26 cellular contexts compared by ENCODE assay signal in genomic region chr7:74570533-74571156, GRCh38.
"Had no signal": no experiment of that assay in that cellular context is flagged by ENCODE, and none has a peak within 500 bp of the region (broad histone marks: within the 10 kb centered on the region; RNA-seq: fewer than 3 reads in every experiment).

No MANE protein-coding gene starts in this region.

- H3K4me1 ChIP-seq: ascending aorta, prostate gland had no signal

- H3K9me3 ChIP-seq: ascending aorta, heart left ventricle, ovary, prostate gland, thoracic aorta had no signal

- ATAC-seq: activated CD8-positive, alpha-beta memory T cell treated with anti-CD3 and anti-CD28 coated beads, Interleukin-2, amount 10 ng/mL, durations not matched to agents 7 days and 5 days; activated CD8-positive, alpha-beta T cell treated with anti-CD3 and anti-CD28 coated beads, Interleukin-2, amount 10 ng/mL, durations not matched to agents 7 days and 5 days; esophagus mucosa; foreskin keratinocyte; heart left ventricle; naive thymus-derived CD8-positive, alpha-beta T cell; sciatic nerve had no signal

- H3K27ac Mint-ChIP-seq: activated CD8-positive, alpha-beta memory T cell treated with anti-CD3 and anti-CD28 coated beads, Interleukin-2, amount 10 ng/mL, durations not matched to agents 7 days and 5 days; activated CD8-positive, alpha-beta T cell treated with anti-CD3 and anti-CD28 coated beads, Interleukin-2, amount 10 ng/mL, durations not matched to agents 7 days and 5 days; activated naive CD8-positive, alpha-beta T cell treated with anti-CD3 and anti-CD28 coated beads, Interleukin-2, amount 10 ng/mL, durations not matched to agents 7 days and 5 days; memory B cell; stimulated activated naive CD8-positive, alpha-beta T cell treated with anti-CD3 and anti-CD28 coated beads, Interleukin-15, Interleukin-2, amounts not matched to agents 100 ng/mL and 50 ng/mL, for 24 hours had no signal

- H3K36me3 ChIP-seq: ascending aorta, brain microvascular endothelial cell, heart left ventricle, ovary, prostate gland, thoracic aorta had no signal

- H3K9me3 Mint-ChIP-seq: activated naive CD8-positive, alpha-beta T cell treated with anti-CD3 and anti-CD28 coated beads, Interleukin-2, amount 10 ng/mL, durations not matched to agents 7 days and 5 days; immature natural killer cell; memory B cell; naive thymus-derived CD8-positive, alpha-beta T cell; stimulated activated naive CD8-positive, alpha-beta T cell treated with anti-CD3 and anti-CD28 coated beads, Interleukin-15, Interleukin-2, amounts not matched to agents 100 ng/mL and 50 ng/mL, for 24 hours had no signal

- H3K27ac ChIP-seq: ascending aorta, brain microvascular endothelial cell, foreskin keratinocyte, heart left ventricle, ovary, prostate gland, thoracic aorta, WERI-Rb-1 had no signal

- H3K4me3 Mint-ChIP-seq: activated CD8-positive, alpha-beta memory T cell treated with anti-CD3 and anti-CD28 coated beads, Interleukin-2, amount 10 ng/mL, durations not matched to agents 7 days and 5 days; activated CD8-positive, alpha-beta T cell treated with anti-CD3 and anti-CD28 coated beads, Interleukin-2, amount 10 ng/mL, durations not matched to agents 7 days and 5 days; activated naive CD8-positive, alpha-beta T cell treated with anti-CD3 and anti-CD28 coated beads, Interleukin-2, amount 10 ng/mL, durations not matched to agents 7 days and 5 days; memory B cell; naive thymus-derived CD8-positive, alpha-beta T cell; stimulated activated naive CD8-positive, alpha-beta T cell treated with anti-CD3 and anti-CD28 coated beads, Interleukin-15, Interleukin-2, amounts not matched to agents 100 ng/mL and 50 ng/mL, for 24 hours had no signal

- H3K36me3 Mint-ChIP-seq: activated CD8-positive, alpha-beta memory T cell treated with anti-CD3 and anti-CD28 coated beads, Interleukin-2, amount 10 ng/mL, durations not matched to agents 7 days and 5 days; activated naive CD8-positive, alpha-beta T cell treated with anti-CD3 and anti-CD28 coated beads, Interleukin-2, amount 10 ng/mL, durations not matched to agents 7 days and 5 days; immature natural killer cell; memory B cell; naive thymus-derived CD8-positive, alpha-beta T cell had no signal

- H3K27me3 Mint-ChIP-seq: activated CD8-positive, alpha-beta memory T cell treated with anti-CD3 and anti-CD28 coated beads, Interleukin-2, amount 10 ng/mL, durations not matched to agents 7 days and 5 days; naive thymus-derived CD8-positive, alpha-beta T cell; stimulated activated naive CD8-positive, alpha-beta T cell treated with anti-CD3 and anti-CD28 coated beads, Interleukin-15, Interleukin-2, amounts not matched to agents 100 ng/mL and 50 ng/mL, for 24 hours had no signal

- H3K4me1 Mint-ChIP-seq: activated naive CD8-positive, alpha-beta T cell treated with anti-CD3 and anti-CD28 coated beads, Interleukin-2, amount 10 ng/mL, durations not matched to agents 7 days and 5 days; immature natural killer cell had no signal

- H3K4me3 ChIP-seq: ascending aorta, heart left ventricle, ovary, prostate gland, skin epidermis, thoracic aorta had no signal

- DNase-seq: activated CD8-positive, alpha-beta memory T cell treated with anti-CD3 and anti-CD28 coated beads, Interleukin-2, amount 10 ng/mL, durations not matched to agents 7 days and 5 days; activated CD8-positive, alpha-beta T cell treated with anti-CD3 and anti-CD28 coated beads, Interleukin-2, amount 10 ng/mL, durations not matched to agents 7 days and 5 days; activated naive CD8-positive, alpha-beta T cell treated with anti-CD3 and anti-CD28 coated beads, Interleukin-2, amount 10 ng/mL, durations not matched to agents 7 days and 5 days; activated T-cell treated with anti-CD3 and anti-CD28 coated beads, Interleukin-2, amount 50 U/mL, for 48 hours; brain microvascular endothelial cell; central memory CD4-positive, alpha-beta T cell; foreskin keratinocyte; heart left ventricle; immature natural killer cell; midbrain; naive thymus-derived CD8-positive, alpha-beta T cell; ovary; retina; stimulated activated CD4-positive, alpha-beta T cell treated with anti-CD3 and anti-CD28 coated beads, Interleukin-12 subunit alpha, Interleukin-12 subunit beta, amount 100 ng/mL, for 4 hours; stimulated activated CD4-positive, alpha-beta T cell treated with anti-CD3 and anti-CD28 coated beads, Interleukin-4, amount 100 ng/mL, for 1 hour; T-helper 9 cell; trophoblast cell; WERI-Rb-1 had no signal

- H3K27me3 ChIP-seq: ascending aorta, brain microvascular endothelial cell, foreskin keratinocyte, heart left ventricle, ovary had no signal
